ENCODE assay signal across 9 cellular contexts in the genomic region with DNA sequence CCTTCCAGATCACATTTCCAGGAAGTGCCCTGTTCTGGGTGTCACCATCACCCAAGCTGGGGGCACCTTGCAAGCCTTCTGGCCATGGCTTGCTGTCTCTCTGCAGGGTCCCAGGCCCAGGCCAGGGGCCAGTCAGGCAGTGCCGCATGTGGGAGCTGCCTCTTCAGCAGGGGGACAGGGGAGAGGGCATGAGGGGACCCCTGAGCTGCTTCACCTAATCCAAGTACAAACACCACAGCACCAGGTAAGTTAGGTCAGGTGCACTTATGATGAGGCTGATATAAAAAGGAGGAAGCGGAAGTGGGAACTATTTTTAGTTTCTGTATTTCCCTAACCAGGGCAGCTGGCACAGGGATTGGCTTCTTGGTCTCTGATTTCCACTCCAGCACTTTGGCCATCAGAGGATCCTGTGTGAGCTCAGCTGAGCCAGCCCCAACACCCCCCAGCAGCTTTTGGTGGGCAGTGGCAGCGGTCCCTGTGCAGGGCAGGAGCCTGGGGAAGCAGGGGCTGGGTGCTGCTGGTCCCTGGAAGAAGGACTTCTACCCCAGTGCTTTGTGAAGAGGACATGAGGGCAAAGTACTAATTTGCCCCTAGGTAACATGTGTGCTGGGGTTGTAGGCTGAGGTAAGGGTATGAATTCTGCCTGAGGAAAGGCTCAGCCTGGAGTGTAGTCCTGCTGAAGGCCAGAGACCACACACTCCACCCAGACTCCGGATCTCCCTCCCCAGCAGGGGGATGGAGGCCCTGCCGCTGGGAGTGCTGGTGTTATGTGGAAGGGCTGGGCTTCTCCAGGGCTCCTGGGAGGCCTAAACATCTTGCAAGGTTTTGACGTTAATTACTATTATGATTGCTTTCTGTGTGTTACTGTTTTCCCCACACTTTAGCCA. TPM values are rescaled to one million over a fixed set of nuclear protein-coding genes. Genes with fewer than 3 reads are reported as not detected.
DNase-seq lines count a peak whose midpoint lies in the region; ATAC-seq and TF ChIP-seq lines count a peak whose summit lies in the region.
"Had no signal": no experiment of that assay in that cellular context is flagged by ENCODE, and none has a peak within 500 bp of the region (broad histone marks: within the 10 kb centered on the region; RNA-seq: fewer than 3 reads in every experiment).

No MANE protein-coding gene starts in this region.

- H3K27ac Mint-ChIP-seq in CD4-positive, CD25-positive, alpha-beta regulatory T cell: peak overlapping the region in 2 of 3 donors; percentile 75 to 89
- no peak overlapping the region for H3K27ac Mint-ChIP-seq in activated T-helper 17 cell treated with anti-CD3 and anti-CD28 coated beads, Interleukin-2, amount 50 U/mL, for 72 hours

- no peak for TF ChIP-seq POLR2A in lower leg skin (IDR thresholded peaks at IDR 0.05)

- no peaks in the 10 kb centered on the region for H3K36me3 ChIP-seq in CD4-positive, CD25-positive, alpha-beta regulatory T cell (ENCODE audit: control insufficient read depth, insufficient read depth, low read length)
- no peaks in the 10 kb centered on the region for H3K36me3 ChIP-seq in H7 (replicated peaks; ENCODE audit: control insufficient read depth, insufficient read depth, low read length)
- no peaks in the 10 kb centered on the region for H3K36me3 ChIP-seq in mesodermal cell (ENCODE audit: control insufficient read depth, insufficient read depth, low read length)

- H3K27me3 Mint-ChIP-seq in CD4-positive, CD25-positive, alpha-beta regulatory T cell: peaks cover 15% of the 10 kb centered on the region
- H3K27me3 Mint-ChIP-seq in activated T-helper 17 cell treated with anti-CD3 and anti-CD28 coated beads, Interleukin-2, amount 50 U/mL, for 72 hours: no peaks in the 10 kb centered on the region

- intact Hi-C loops in lower leg skin (cut with DNase I; ENCODE audit: low total_unique reads): no loop called here

- DNase-seq in CD4-positive, CD25-positive, alpha-beta regulatory T cell: no peak
- DNase-seq in H7: peak; percentile 70
- no peak for DNase-seq in NCI-H146 treated with DMSO at 0.1 percent for 48 hours (lab: John Stamatoyannopoulos, UW; ENCODE audit: unreplicated experiment)
- DNase-seq in lower leg skin (ENCODE audit: low spot score in 2 of 2): no peak
- DNase-seq in activated T-cell treated with anti-CD3 and anti-CD28 coated beads for 4 hours: no peak
- DNase-seq: NCI-H2081 had no signal

- peaks cover 8% of the 10 kb centered on the region for H3K27me3 ChIP-seq in CD4-positive, CD25-positive, alpha-beta regulatory T cell (ENCODE audit: control insufficient read depth, insufficient read depth, low read length)
- H3K27me3 ChIP-seq in H7 (ENCODE audit: control insufficient read depth, insufficient read depth, low read length): peaks cover 24% of the 10 kb centered on the region

- H3K4me1 Mint-ChIP-seq in CD4-positive, CD25-positive, alpha-beta regulatory T cell: peaks cover 6 to 46% (median 9%) of the 10 kb centered on the region in 4 donors
- no peaks in the 10 kb centered on the region for H3K4me1 Mint-ChIP-seq in activated T-helper 17 cell treated with anti-CD3 and anti-CD28 coated beads, Interleukin-2, amount 50 U/mL, for 72 hours

- 100% methylated on average over 2 of the region's 6 CpGs; no CpG with 5 or more reads in 1 of the 2 experiments for WGBS in mesodermal cell (ENCODE audit: insufficient coverage in 2 of 2), 2 experiments
- WGBS in lower leg skin, 2 donors: 59 to 61% methylated on average over 6 of the region's 6 CpGs

- peaks cover 32% of the 10 kb centered on the region for H3K4me1 ChIP-seq in CD4-positive, CD25-positive, alpha-beta regulatory T cell (ENCODE audit: control insufficient read depth, insufficient read depth, low read length, poor library complexity, severe bottlenecking)
- H3K4me1 ChIP-seq in mesodermal cell (ENCODE audit: control insufficient read depth, insufficient read depth, low read length, poor library complexity, severe bottlenecking): peaks cover 10% of the 10 kb centered on the region

- peak overlapping the region; percentile 66 to 80 (median 74) for H3K4me3 Mint-ChIP-seq in CD4-positive, CD25-positive, alpha-beta regulatory T cell
- H3K4me3 Mint-ChIP-seq in activated T-helper 17 cell treated with anti-CD3 and anti-CD28 coated beads, Interleukin-2, amount 50 U/mL, for 72 hours: peak overlapping the region; percentile 41

- peak overlapping the region; percentile 41 for H3K27ac ChIP-seq in CD4-positive, CD25-positive, alpha-beta regulatory T cell (ENCODE audit: insufficient read depth, low read length, poor library complexity, severe bottlenecking)
- peak overlapping the region; percentile 25 for H3K27ac ChIP-seq in mesodermal cell (ENCODE audit: low read depth, low read length, severe bottlenecking)

- TF ChIP-seq CTCF in lower leg skin (IDR thresholded peaks at IDR 0.05): no peak

- no peaks in the 10 kb centered on the region for H3K9me3 Mint-ChIP-seq in CD4-positive, CD25-positive, alpha-beta regulatory T cell
- H3K9me3 Mint-ChIP-seq in activated T-helper 17 cell treated with anti-CD3 and anti-CD28 coated beads, Interleukin-2, amount 50 U/mL, for 72 hours: no peaks in the 10 kb centered on the region

- H3K9me3 ChIP-seq in CD4-positive, CD25-positive, alpha-beta regulatory T cell (ENCODE audit: control insufficient read depth in 2 of 2, low read length in 2 of 2): no peaks in the 10 kb centered on the region
- no peaks in the 10 kb centered on the region for H3K9me3 ChIP-seq in mesodermal cell (ENCODE audit: control insufficient read depth, low read length)

- no peak for ATAC-seq in CD4-positive, CD25-positive, alpha-beta regulatory T cell (ENCODE audit: low read depth in 2 of 2)
- ATAC-seq in activated T-helper 17 cell treated with anti-CD3 and anti-CD28 coated beads, Interleukin-2, amount 50 U/mL, for 72 hours (replicated peaks): no peak
- ATAC-seq in HG03521 (IDR thresholded peaks at IDR 0.05; ENCODE audit: unreplicated experiment): no peak

- H3K4me3 ChIP-seq in CD4-positive, CD25-positive, alpha-beta regulatory T cell (ENCODE audit: low read depth, low read length): no peak overlapping the region
- no peak overlapping the region for H3K4me3 ChIP-seq in H7 (ENCODE audit: insufficient read depth, low read depth, low read length)
- H3K4me3 ChIP-seq in mesodermal cell (ENCODE audit: extremely low read depth, insufficient read depth, low read length, poor library complexity, severe bottlenecking): no peak overlapping the region
- no peak overlapping the region for H3K4me3 ChIP-seq in lower leg skin (ENCODE audit: low read depth, poor library complexity, severe bottlenecking)

- no peaks in the 10 kb centered on the region for H3K36me3 Mint-ChIP-seq in CD4-positive, CD25-positive, alpha-beta regulatory T cell
- no peaks in the 10 kb centered on the region for H3K36me3 Mint-ChIP-seq in activated T-helper 17 cell treated with anti-CD3 and anti-CD28 coated beads, Interleukin-2, amount 50 U/mL, for 72 hours (ENCODE audit: low read depth)

RNA-seq across cellular contexts. Expression of a gene that starts 3.3 kb away (rescaled TPM):
- 5.3 TPM for total RNA-seq in CD4-positive, CD25-positive, alpha-beta regulatory T cell
- polyA plus RNA-seq in CD4-positive, CD25-positive, alpha-beta regulatory T cell: 1 to 10 TPM in 3 of 4 donors, under 1 TPM in 1; 0.72 to 2.8 (median 1.8) TPM
- 1.8 and 8.0 TPM in 2 replicates for total RNA-seq in H7 (2014; rRNA removed; shearing (Covaris generic))
- 10 to 100 TPM; 11.6 to 16.5 TPM for total RNA-seq in activated T-helper 17 cell treated with anti-CD3 and anti-CD28 coated beads, Interleukin-2, amount 50 U/mL, for 72 hours
- polyA plus RNA-seq in mesodermal cell (2013, experiment 1 of 2): 4.9 TPM
- 3.1 TPM for polyA plus RNA-seq in mesodermal cell (2013, experiment 2 of 2)
- total RNA-seq in lower leg skin: 1 to 10 TPM in 2 of 4 donors, under 1 TPM in 1, not detected in 1; 0.99 to 7.0 (median 2.5) TPM
